In the genomic region with DNA sequence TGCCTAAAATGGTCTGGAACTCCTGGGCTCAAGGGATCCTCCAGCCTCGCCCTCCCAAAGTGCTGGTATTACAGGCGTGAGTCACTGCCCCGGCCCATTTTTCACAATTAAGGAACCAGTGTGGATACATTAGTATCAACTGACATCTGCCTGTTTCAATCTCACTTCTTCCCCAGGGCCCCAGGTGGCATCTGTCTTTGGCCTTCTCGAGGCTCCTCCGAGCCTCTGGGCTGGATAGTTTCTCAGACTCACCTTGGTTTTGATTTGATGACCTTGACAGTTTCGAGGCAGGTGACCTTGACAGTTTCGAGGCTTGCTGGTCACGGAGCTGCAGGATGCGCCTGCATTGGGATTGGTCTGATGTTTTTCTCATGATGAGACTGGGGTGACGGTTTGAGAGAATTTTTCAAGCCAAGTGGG, we compare ENCODE assay signal across 1 cellular context.
TF ChIP-seq lines count a peak whose summit lies in the region.

No MANE protein-coding gene starts in this region.

TF ChIP-seq in HCT116, 20 proteins besides CTCF, POLR2A, EP300 and RAD21 (continued from another document):
- TF ChIP-seq, protein P1, sequence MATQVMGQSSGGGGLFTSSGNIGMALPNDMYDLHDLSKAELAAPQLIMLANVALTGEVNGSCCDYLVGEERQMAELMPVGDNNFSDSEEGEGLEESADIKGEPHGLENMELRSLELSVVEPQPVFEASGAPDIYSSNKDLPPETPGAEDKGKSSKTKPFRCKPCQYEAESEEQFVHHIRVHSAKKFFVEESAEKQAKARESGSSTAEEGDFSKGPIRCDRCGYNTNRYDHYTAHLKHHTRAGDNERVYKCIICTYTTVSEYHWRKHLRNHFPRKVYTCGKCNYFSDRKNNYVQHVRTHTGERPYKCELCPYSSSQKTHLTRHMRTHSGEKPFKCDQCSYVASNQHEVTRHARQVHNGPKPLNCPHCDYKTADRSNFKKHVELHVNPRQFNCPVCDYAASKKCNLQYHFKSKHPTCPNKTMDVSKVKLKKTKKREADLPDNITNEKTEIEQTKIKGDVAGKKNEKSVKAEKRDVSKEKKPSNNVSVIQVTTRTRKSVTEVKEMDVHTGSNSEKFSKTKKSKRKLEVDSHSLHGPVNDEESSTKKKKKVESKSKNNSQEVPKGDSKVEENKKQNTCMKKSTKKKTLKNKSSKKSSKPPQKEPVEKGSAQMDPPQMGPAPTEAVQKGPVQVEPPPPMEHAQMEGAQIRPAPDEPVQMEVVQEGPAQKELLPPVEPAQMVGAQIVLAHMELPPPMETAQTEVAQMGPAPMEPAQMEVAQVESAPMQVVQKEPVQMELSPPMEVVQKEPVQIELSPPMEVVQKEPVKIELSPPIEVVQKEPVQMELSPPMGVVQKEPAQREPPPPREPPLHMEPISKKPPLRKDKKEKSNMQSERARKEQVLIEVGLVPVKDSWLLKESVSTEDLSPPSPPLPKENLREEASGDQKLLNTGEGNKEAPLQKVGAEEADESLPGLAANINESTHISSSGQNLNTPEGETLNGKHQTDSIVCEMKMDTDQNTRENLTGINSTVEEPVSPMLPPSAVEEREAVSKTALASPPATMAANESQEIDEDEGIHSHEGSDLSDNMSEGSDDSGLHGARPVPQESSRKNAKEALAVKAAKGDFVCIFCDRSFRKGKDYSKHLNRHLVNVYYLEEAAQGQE (IDR thresholded peaks at IDR 0.05; ENCODE audit: low read depth) = no peak
- TF ChIP-seq EGR1 (IDR thresholded peaks at IDR 0.05; ENCODE audit: low read depth) (no peak), ZFX (IDR thresholded peaks at IDR 0.05) (no peak), CBX3 (IDR thresholded peaks at IDR 0.05; ENCODE audit: low read depth) (no peak), POLR2AphosphoS5 (IDR thresholded peaks at IDR 0.05; ENCODE audit: low read depth, low read length) (no peak), EZH2phosphoT487 (IDR thresholded peaks at IDR 0.05; ENCODE audit: borderline replicate concordance) (no peak), JUND (IDR thresholded peaks at IDR 0.05) (no peak), YY1 (IDR thresholded peaks at IDR 0.05; ENCODE audit: extremely low read depth, insufficient replicate concordance, low read depth, low read length) (no peak), ELF1 (IDR thresholded peaks at IDR 0.05; ENCODE audit: borderline replicate concordance, low read depth) (no peak), SIN3A (IDR thresholded peaks at IDR 0.05; ENCODE audit: low read depth) (no peak), FOSL1 (IDR thresholded peaks at IDR 0.05; ENCODE audit: low read depth) (no peak)
- TF ChIP-seq, protein P2, sequence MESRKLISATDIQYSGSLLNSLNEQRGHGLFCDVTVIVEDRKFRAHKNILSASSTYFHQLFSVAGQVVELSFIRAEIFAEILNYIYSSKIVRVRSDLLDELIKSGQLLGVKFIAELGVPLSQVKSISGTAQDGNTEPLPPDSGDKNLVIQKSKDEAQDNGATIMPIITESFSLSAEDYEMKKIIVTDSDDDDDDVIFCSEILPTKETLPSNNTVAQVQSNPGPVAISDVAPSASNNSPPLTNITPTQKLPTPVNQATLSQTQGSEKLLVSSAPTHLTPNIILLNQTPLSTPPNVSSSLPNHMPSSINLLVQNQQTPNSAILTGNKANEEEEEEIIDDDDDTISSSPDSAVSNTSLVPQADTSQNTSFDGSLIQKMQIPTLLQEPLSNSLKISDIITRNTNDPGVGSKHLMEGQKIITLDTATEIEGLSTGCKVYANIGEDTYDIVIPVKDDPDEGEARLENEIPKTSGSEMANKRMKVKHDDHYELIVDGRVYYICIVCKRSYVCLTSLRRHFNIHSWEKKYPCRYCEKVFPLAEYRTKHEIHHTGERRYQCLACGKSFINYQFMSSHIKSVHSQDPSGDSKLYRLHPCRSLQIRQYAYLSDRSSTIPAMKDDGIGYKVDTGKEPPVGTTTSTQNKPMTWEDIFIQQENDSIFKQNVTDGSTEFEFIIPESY (IDR thresholded peaks at IDR 0.05; ENCODE audit: extremely low read depth, insufficient replicate concordance, low read length) = no peak
- TF ChIP-seq, protein P3, sequence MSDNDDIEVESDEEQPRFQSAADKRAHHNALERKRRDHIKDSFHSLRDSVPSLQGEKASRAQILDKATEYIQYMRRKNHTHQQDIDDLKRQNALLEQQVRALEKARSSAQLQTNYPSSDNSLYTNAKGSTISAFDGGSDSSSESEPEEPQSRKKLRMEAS (IDR thresholded peaks at IDR 0.05) = no peak
